In the genomic region with DNA sequence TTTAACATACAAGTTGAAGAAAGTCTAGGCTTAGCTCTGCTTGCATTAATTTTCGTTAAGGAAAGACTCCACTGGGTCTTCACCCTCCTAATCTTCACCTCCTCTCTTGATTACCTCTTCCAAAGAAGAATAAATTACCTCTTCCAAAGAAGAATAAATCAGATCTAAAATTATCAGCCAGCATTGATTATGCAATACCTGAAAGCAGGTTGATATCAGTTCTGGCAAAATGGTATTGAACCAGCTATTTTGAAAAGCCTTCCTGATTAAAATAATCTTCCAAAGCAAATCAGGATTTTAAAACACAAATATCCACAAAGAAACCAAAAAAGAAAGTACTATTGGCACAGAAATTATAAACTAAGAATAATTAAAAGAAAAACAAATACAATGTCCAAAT, we compare ENCODE assay signal across 31 cellular contexts. TPM values are rescaled to one million over a fixed set of nuclear protein-coding genes. Genes with fewer than 3 reads are reported as not detected.
"Had no signal": no experiment of that assay in that cellular context is flagged by ENCODE, and none has a peak within 500 bp of the region (broad histone marks: within the 10 kb centered on the region; RNA-seq: fewer than 3 reads in every experiment).

No MANE protein-coding gene starts in this region.

- H3K27me3 ChIP-seq: colonic mucosa, esophagus squamous epithelium, gastrocnemius medialis, heart right ventricle, left lung had no signal

- ATAC-seq: effector memory CD8-positive, alpha-beta T cell; esophagus mucosa; gastrocnemius medialis; heart right ventricle; left cardiac atrium; left lung; left ventricle myocardium superior; lower lobe of right lung; mucosa of descending colon had no signal

- H3K27ac ChIP-seq: colonic mucosa, epithelial cell of prostate, esophagus squamous epithelium, gastrocnemius medialis, heart right ventricle, left lung, lower lobe of right lung had no signal

- H3K9me3 ChIP-seq: colonic mucosa, esophagus squamous epithelium, gastrocnemius medialis, heart right ventricle, left lung, lower lobe of right lung, mucosa of descending colon had no signal

- H3K4me1 ChIP-seq: colonic mucosa, esophagus squamous epithelium, gastrocnemius medialis, heart right ventricle, left lung, lower lobe of right lung had no signal

- DNase-seq: colonic mucosa; cortex of kidney; effector CD8-positive, alpha-beta T cell; effector memory CD8-positive, alpha-beta T cell; endodermal cell; erythroblast; esophagus squamous epithelium; foreskin fibroblast; foreskin melanocyte; gastrocnemius medialis; glutamatergic neuron; head of caudate nucleus; heart right ventricle; hippocampal formation; left cardiac atrium; left lung; left ventricle myocardium superior; lower lobe of right lung; mesenchymal stem cell; mucosa of descending colon; naive B cell had no signal

- H3K4me3 ChIP-seq: colonic mucosa, esophagus squamous epithelium, gastrocnemius medialis, heart right ventricle, left lung, lower lobe of right lung, mucosa of descending colon had no signal

- H3K36me3 ChIP-seq: colonic mucosa, esophagus squamous epithelium, gastrocnemius medialis, heart right ventricle, left lung, lower lobe of right lung had no signal

- FAIRE-seq: endometrium, islet of Langerhans, keratinocyte had no signal

RNA-seq across cellular contexts. Expression of a gene that starts 36.9 kb away (rescaled TPM):
- total RNA-seq: gastrocnemius medialis, mesenteric fat pad had no signal

RNA-seq across cellular contexts. Expression of a gene that starts 37.5 kb away (rescaled TPM):
- total RNA-seq: colonic mucosa, dermis microvascular lymphatic vessel endothelial cell, endodermal cell, gastrocnemius medialis, glomerular endothelial cell, heart right ventricle, left cardiac atrium, left lung, left ventricle myocardium superior, lower leg skin, lower lobe of right lung, lung microvascular endothelial cell, mesenteric fat pad, mucosa of descending colon had no signal
